In genomic region chr1:15799004-15799867, GRCh38 we compare ENCODE assay signal across 8 cellular contexts. TPM values are rescaled to one million over a fixed set of nuclear protein-coding genes. Genes with fewer than 3 reads are reported as not detected.
DNase-seq lines count a peak whose midpoint lies in the region; ATAC-seq and TF ChIP-seq lines count a peak whose summit lies in the region.

No MANE protein-coding gene starts in this region.

- no peaks in the 10 kb centered on the region for H3K9me3 Mint-ChIP-seq in Caco-2 (ENCODE audit: unreplicated experiment)
- no peaks in the 10 kb centered on the region for H3K9me3 Mint-ChIP-seq in osteocyte (ENCODE audit: unreplicated experiment)

- no peak for TF ChIP-seq CTCF in Caco-2 (IDR thresholded peaks at IDR 0.05; ENCODE audit: insufficient read depth in 1 of 2, low read depth in 1 of 2, low read length in 1 of 2, severe bottlenecking in 1 of 2, unreplicated experiment in 1 of 2)
- no peak for TF ChIP-seq CTCF in epithelial cell of proximal tubule (conservative IDR thresholded peaks at IDR 0.05; ENCODE audit: low read depth, low read length)
- TF ChIP-seq CTCF in osteocyte (IDR thresholded peaks at IDR 0.05), result no peak

- CTCF ChIA-PET in Caco-2 (lab: Charles Lee), result interaction anchor here (0.6 kb wide), 1 partner anchor 855 kb away, joined by 3 read pairs; no protein-coding TSS in a partner anchor

- H3K4me1 Mint-ChIP-seq in Caco-2 (ENCODE audit: low read depth, unreplicated experiment), result peaks cover 60% of the 10 kb centered on the region
- peaks cover 67% of the 10 kb centered on the region for H3K4me1 Mint-ChIP-seq in osteocyte (ENCODE audit: unreplicated experiment)

- H3K36me3 Mint-ChIP-seq in Caco-2 (ENCODE audit: insufficient read depth, unreplicated experiment) (peaks cover 28% of the 10 kb centered on the region), osteocyte (ENCODE audit: unreplicated experiment) (no peaks in the 10 kb centered on the region)

- H3K4me3 ChIP-seq in Caco-2 (ENCODE audit: low read depth, low read length) (peak overlapping the region; percentile 39), epithelial cell of proximal tubule (ENCODE audit: low read depth, low read length) (no peak overlapping the region)

- no peak for ATAC-seq in GM21528 (IDR thresholded peaks at IDR 0.05; ENCODE audit: low FRiP score, unreplicated experiment)

- DNase-seq in Caco-2 (peak; percentile 81 to 89), NCI-H226 (peak; percentile 100), epithelial cell of proximal tubule (ENCODE audit: low read depth) (peak; percentile 94), osteocyte (ENCODE audit: extremely low spot score, unreplicated experiment) (peak; percentile 92), cerebellum (ENCODE audit: low spot score) (no peak), NCI-H1436 treated with DMSO at 0.1 percent for 48 hours (lab: John Stamatoyannopoulos, UW) (no peak), SK-N-DZ (ENCODE audit: low spot score) (no peak)

- H3K27ac Mint-ChIP-seq in Caco-2 (ENCODE audit: unreplicated experiment) (peak overlapping the region; percentile 95), osteocyte (ENCODE audit: unreplicated experiment) (peak overlapping the region; percentile 97)

- POLR2A ChIA-PET in Caco-2 (lab: Charles Lee), result interaction anchor here (0.6 to 1.5 kb wide), 2 partner anchors 50 to 342 kb away, joined by 3 to 6 read pairs; no protein-coding TSS in a partner anchor

- BruUV-seq in Caco-2 (replicated peaks; lab: Mats Ljungman, UMichigan), result TSS peak; percentile 51

- no peaks in the 10 kb centered on the region for H3K27me3 Mint-ChIP-seq in Caco-2 (ENCODE audit: insufficient read depth, unreplicated experiment)
- H3K27me3 Mint-ChIP-seq in osteocyte (ENCODE audit: unreplicated experiment), result no peaks in the 10 kb centered on the region

- peak overlapping the region; percentile 64 for H3K4me3 Mint-ChIP-seq in Caco-2 (ENCODE audit: unreplicated experiment)
- no peak overlapping the region for H3K4me3 Mint-ChIP-seq in osteocyte (ENCODE audit: unreplicated experiment)

- H3K27me3 ChIP-seq in Caco-2 (replicated peaks; ENCODE audit: control insufficient read depth, insufficient read depth, low read length), result no peaks in the 10 kb centered on the region

- H3K36me3 ChIP-seq in Caco-2 (ENCODE audit: control insufficient read depth, insufficient read depth, low read length), result no peaks in the 10 kb centered on the region

- intact Hi-C loops in Caco-2 (cut with micrococcal nuclease; ENCODE audit: unreplicated experiment), result no loop called here

- no peaks in the 10 kb centered on the region for H3K9me3 ChIP-seq in Caco-2

- H3K4me1 ChIP-seq in Caco-2, result peaks cover 67% of the 10 kb centered on the region

RNA-seq across cellular contexts. Expression of gene UQCRHL, which starts 8.2 kb away (rescaled TPM):
- total RNA-seq in Caco-2 (2022) (1.8 and 1.9 TPM in 2 replicates), epithelial cell of proximal tubule (1.4 and 2.0 TPM in 2 replicates), osteocyte (1.5 and 1.6 TPM in 2 replicates), cerebellum (2.6 TPM)
- 4.9 and 5.8 TPM in 2 replicates for polyA plus RNA-seq in SK-N-DZ (2014; cell fraction: cytosol; rRNA removed)
- polyA plus RNA-seq in SK-N-DZ (2014; cell fraction: nucleus; rRNA removed), result 4.3 and 5.5 TPM in 2 replicates

RNA-seq across cellular contexts. Expression of gene FBLIM1, which starts 40.6 kb away (rescaled TPM):
- total RNA-seq in Caco-2 (2022) (3.6 and 5.5 TPM in 2 replicates), epithelial cell of proximal tubule (194 and 246 TPM in 2 replicates), osteocyte (149 and 156 TPM in 2 replicates), cerebellum (8.9 TPM)
- polyA plus RNA-seq in SK-N-DZ (2014; cell fraction: cytosol; rRNA removed), result 6.4 and 10.1 TPM in 2 replicates
- polyA plus RNA-seq in SK-N-DZ (2014; cell fraction: nucleus; rRNA removed), result 4.9 and 12.8 TPM in 2 replicates

RNA-seq across cellular contexts. Expression of gene SPEN, which starts 48.3 kb away (rescaled TPM):
- total RNA-seq in Caco-2 (2022) (46.4 and 47.3 TPM in 2 replicates), epithelial cell of proximal tubule (10.4 and 10.6 TPM in 2 replicates), osteocyte (54.0 and 59.8 TPM in 2 replicates), cerebellum (69.0 TPM)
- polyA plus RNA-seq in SK-N-DZ (2014; cell fraction: cytosol; rRNA removed), result 3.6 and 5.6 TPM in 2 replicates
- polyA plus RNA-seq in SK-N-DZ (2014; cell fraction: nucleus; rRNA removed), result 5.1 and 21.4 TPM in 2 replicates

RNA-seq across cellular contexts. Expression of gene TMEM82, which starts 56.9 kb away (rescaled TPM):
- total RNA-seq in Caco-2 (2022), result 2.7 and 3.5 TPM in 2 replicates
- total RNA-seq in epithelial cell of proximal tubule, result not detected in 2 replicates
- total RNA-seq in osteocyte, result not detected in 2 replicates
- not detected for total RNA-seq in cerebellum
- not detected in 2 replicates for polyA plus RNA-seq in SK-N-DZ (2014; cell fraction: cytosol; rRNA removed)
- polyA plus RNA-seq in SK-N-DZ (2014; cell fraction: nucleus; rRNA removed), result not detected in 2 replicates

Comparison
In these comparisons a context has a peak if more than half of its experiments do, and no peak if none do; other contexts are left out.
1. DNase-seq: peak in Caco-2 (2 of 2), NCI-H226 (single experiment), epithelial cell of proximal tubule (single experiment) and osteocyte (single experiment); none in cerebellum (single experiment), NCI-H1436 treated with DMSO at 0.1 percent for 48 hours (single experiment) and SK-N-DZ (single experiment).
2. RNA of gene FBLIM1, which starts 40.6 kb away (total RNA-seq): 194 to 246 TPM in epithelial cell of proximal tubule and 149 to 156 TPM in osteocyte; 8.9 TPM in cerebellum (single experiment) and 3.6 to 5.5 TPM in Caco-2; every median in the first group is over 10 times any median in the second.